Comparison of ENCODE assay signal across 13 cellular contexts in genomic region chr18:68797901-68798300, GRCh38. TPM values are rescaled to one million over a fixed set of nuclear protein-coding genes. Genes with fewer than 3 reads are reported as not detected.
DNase-seq lines count a peak whose midpoint lies in the region; ATAC-seq and TF ChIP-seq lines count a peak whose summit lies in the region.
"Had no signal": no experiment of that assay in that cellular context is flagged by ENCODE, and none has a peak within 500 bp of the region (broad histone marks: within the 10 kb centered on the region; RNA-seq: fewer than 3 reads in every experiment).

Gene CCDC102B (plus strand): TSS chr18:68798080. CDS start chr18:68836764, 38,684 bp downstream.

- H3K36me3 ChIP-seq in thoracic aorta: no peaks in the 10 kb centered on the region
- H3K36me3 ChIP-seq in WERI-Rb-1: no peaks in the 10 kb centered on the region
- H3K36me3 ChIP-seq: spleen had no signal

- H3K4me1 ChIP-seq in thoracic aorta (ENCODE audit: control insufficient read depth in 1 of 2, low read depth in 2 of 2): peaks cover 2 to 10% of the 10 kb centered on the region in 2 donors

- H3K9me3 ChIP-seq in thoracic aorta (no peaks in the 10 kb centered on the region), WERI-Rb-1 (ENCODE audit: severe bottlenecking) (no peaks in the 10 kb centered on the region)
- H3K9me3 ChIP-seq: spleen had no signal

- no peak within 1 kb of the TSS for H3K27ac ChIP-seq in thoracic aorta
- H3K27ac ChIP-seq in WERI-Rb-1: no peak within 1 kb of the TSS
- H3K27ac ChIP-seq: 22Rv1 had no signal

- H3K27me3 ChIP-seq in thoracic aorta (replicated peaks; ENCODE audit: insufficient read depth) (no peaks in the 10 kb centered on the region), WERI-Rb-1 (ENCODE audit: insufficient read depth, low read depth, severe bottlenecking) (no peaks in the 10 kb centered on the region)
- H3K27me3 ChIP-seq: spleen had no signal

- TF ChIP-seq CTCF in thoracic aorta (IDR thresholded peaks at IDR 0.05): no peak
- no peak for TF ChIP-seq CTCF in WERI-Rb-1 (IDR thresholded peaks at IDR 0.05; ENCODE audit: low read depth, low read length)

- ATAC-seq in SK-N-SH treated with all-trans-retinoic acid at 6 μM for 48 hours (peak; percentile 90), left cardiac atrium (peak; percentile 44 to 55), thoracic aorta (ENCODE audit: insufficient number of reproducible peaks, low FRiP score, low read depth) (peak; percentile 60), GM19395 (IDR thresholded peaks at IDR 0.05; ENCODE audit: unreplicated experiment) (no peak), GM21515 (IDR thresholded peaks at IDR 0.05; ENCODE audit: unreplicated experiment) (no peak)
- ATAC-seq: activated CD8-positive, alpha-beta memory T cell treated with anti-CD3 and anti-CD28 coated beads, Interleukin-2, amount 10 ng/mL, durations not matched to agents 7 days and 5 days; left lobe of liver had no signal

- H3K4me3 ChIP-seq in thoracic aorta (peak within 1 kb of the TSS; percentile 22), WERI-Rb-1 (ENCODE audit: low read depth, low read length) (no peak within 1 kb of the TSS)
- H3K4me3 ChIP-seq: spleen had no signal

- DNase-seq in DMS153 (lab: John Stamatoyannopoulos, UW) (peak; percentile 41), DMS153 treated with DMSO at 0.1 percent for 48 hours (lab: John Stamatoyannopoulos, UW; ENCODE audit: unreplicated experiment) (no peak), left cardiac atrium (no peak), thoracic aorta (ENCODE audit: low spot score) (no peak), WERI-Rb-1 (no peak)
- DNase-seq: activated CD8-positive, alpha-beta memory T cell treated with anti-CD3 and anti-CD28 coated beads, Interleukin-2, amount 10 ng/mL, durations not matched to agents 7 days and 5 days; NCI-H2171 treated with DMSO at 0.1 percent for 48 hours; spleen had no signal

- intact Hi-C loops in left cardiac atrium (cut with DNase I): no loop called here

TF ChIP-seq in SK-N-SH treated with all-trans-retinoic acid at 6 μM for 48 hours, 23 proteins besides CTCF, POLR2A, EP300 and RAD21:
- TF ChIP-seq ZFP30 (CRISPR knock-in tag; IDR thresholded peaks at IDR 0.05) (no peak), GLIS3 (CRISPR knock-in tag; IDR thresholded peaks at IDR 0.05) (no peak), PPARA (CRISPR knock-in tag; IDR thresholded peaks at IDR 0.05; ENCODE audit: borderline replicate concordance) (no peak), RARB (CRISPR knock-in tag; IDR thresholded peaks at IDR 0.05) (no peak), ZNF8 (CRISPR knock-in tag; IDR thresholded peaks at IDR 0.05) (no peak), TCF4 (CRISPR knock-in tag; IDR thresholded peaks at IDR 0.05; ENCODE audit: borderline replicate concordance) (no peak), OSR1 (CRISPR knock-in tag; IDR thresholded peaks at IDR 0.05) (no peak), ARNTL (CRISPR knock-in tag; IDR thresholded peaks at IDR 0.05; ENCODE audit: borderline replicate concordance, low read depth) (no peak), TOX (CRISPR knock-in tag; IDR thresholded peaks at IDR 0.05; ENCODE audit: borderline replicate concordance) (no peak), BACH2 (CRISPR knock-in tag; IDR thresholded peaks at IDR 0.05; ENCODE audit: borderline replicate concordance) (no peak), CSDC2 (CRISPR knock-in tag; IDR thresholded peaks at IDR 0.05) (no peak), ZFP3 (CRISPR knock-in tag; IDR thresholded peaks at IDR 0.05) (no peak), POU6F1 (CRISPR knock-in tag; IDR thresholded peaks at IDR 0.05; ENCODE audit: borderline replicate concordance, low read depth) (no peak)
- TF ChIP-seq, protein P1, sequence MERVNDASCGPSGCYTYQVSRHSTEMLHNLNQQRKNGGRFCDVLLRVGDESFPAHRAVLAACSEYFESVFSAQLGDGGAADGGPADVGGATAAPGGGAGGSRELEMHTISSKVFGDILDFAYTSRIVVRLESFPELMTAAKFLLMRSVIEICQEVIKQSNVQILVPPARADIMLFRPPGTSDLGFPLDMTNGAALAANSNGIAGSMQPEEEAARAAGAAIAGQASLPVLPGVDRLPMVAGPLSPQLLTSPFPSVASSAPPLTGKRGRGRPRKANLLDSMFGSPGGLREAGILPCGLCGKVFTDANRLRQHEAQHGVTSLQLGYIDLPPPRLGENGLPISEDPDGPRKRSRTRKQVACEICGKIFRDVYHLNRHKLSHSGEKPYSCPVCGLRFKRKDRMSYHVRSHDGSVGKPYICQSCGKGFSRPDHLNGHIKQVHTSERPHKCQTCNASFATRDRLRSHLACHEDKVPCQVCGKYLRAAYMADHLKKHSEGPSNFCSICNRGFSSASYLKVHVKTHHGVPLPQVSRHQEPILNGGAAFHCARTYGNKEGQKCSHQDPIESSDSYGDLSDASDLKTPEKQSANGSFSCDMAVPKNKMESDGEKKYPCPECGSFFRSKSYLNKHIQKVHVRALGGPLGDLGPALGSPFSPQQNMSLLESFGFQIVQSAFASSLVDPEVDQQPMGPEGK (CRISPR knock-in tag; IDR thresholded peaks at IDR 0.05; ENCODE audit: borderline replicate concordance): no peak
- TF ChIP-seq, protein P2, sequence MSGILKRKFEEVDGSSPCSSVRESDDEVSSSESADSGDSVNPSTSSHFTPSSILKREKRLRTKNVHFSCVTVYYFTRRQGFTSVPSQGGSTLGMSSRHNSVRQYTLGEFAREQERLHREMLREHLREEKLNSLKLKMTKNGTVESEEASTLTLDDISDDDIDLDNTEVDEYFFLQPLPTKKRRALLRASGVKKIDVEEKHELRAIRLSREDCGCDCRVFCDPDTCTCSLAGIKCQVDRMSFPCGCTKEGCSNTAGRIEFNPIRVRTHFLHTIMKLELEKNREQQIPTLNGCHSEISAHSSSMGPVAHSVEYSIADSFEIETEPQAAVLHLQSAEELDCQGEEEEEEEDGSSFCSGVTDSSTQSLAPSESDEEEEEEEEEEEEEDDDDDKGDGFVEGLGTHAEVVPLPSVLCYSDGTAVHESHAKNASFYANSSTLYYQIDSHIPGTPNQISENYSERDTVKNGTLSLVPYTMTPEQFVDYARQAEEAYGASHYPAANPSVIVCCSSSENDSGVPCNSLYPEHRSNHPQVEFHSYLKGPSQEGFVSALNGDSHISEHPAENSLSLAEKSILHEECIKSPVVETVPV (CRISPR knock-in tag; IDR thresholded peaks at IDR 0.05): no peak
TF ChIP-seq in SK-N-SH treated with all-trans-retinoic acid at 6 μM for 48 hours: peak in this region for 0.

RNA-seq across cellular contexts. Expression of gene CCDC102B, which starts in this region (rescaled TPM):
- total RNA-seq in left cardiac atrium (1 to 10 TPM; 7.4 to 8.6 TPM), thoracic aorta (10 to 100 TPM; 10.6 to 24.6 TPM)

Comparison
In these comparisons a context has a peak if more than half of its experiments do, and no peak if none do; other contexts are left out.
1. ATAC-seq: peak in SK-N-SH treated with all-trans-retinoic acid at 6 μM for 48 hours (single experiment), left cardiac atrium (2 of 2) and thoracic aorta (single experiment); none in GM19395 (single experiment) and GM21515 (single experiment).